Comparison of ENCODE assay signal across 18 cellular contexts in the genomic region with DNA sequence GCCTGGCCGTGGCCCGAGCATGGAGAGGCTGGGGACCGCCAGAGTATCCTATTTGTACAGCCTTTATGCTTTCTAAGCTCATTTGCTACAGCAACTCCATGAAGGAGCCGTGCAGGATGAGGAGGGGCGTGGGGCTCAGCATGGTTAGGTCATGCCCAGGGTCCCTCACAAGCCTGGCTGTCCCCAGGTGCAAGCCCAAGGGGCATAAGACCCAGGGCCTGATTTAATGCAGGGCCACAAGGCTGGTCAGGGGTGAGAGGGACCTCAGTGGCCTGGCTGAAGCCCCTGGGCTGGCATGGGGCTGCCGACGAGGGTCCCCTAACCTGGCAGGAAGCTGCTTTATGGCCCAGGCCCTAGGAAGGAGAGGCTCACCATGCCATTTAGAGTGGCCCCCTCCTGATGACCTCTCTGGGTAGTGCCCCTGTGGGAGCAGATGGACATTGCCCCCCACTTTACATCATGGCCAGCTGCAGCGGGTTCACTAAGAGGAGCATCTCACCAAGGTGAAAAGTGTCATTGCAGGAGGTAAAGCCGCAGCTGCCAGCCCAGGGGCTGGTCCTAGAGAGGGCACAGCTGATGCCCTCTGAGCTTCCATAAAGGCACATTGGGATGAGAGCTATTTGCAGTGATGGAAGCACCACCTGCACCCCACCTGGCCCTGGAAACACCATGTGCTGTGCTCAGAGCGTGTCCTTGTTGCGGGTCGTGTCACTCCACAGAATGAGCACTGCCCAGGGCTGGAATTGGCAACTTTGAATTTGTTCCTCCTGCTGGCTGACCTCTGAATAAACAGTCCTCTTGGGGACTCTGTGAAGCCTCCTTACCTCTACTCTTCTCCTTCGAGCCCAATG. TPM values are rescaled to one million over a fixed set of nuclear protein-coding genes. Genes with fewer than 3 reads are reported as not detected.
DNase-seq lines count a peak whose midpoint lies in the region; ATAC-seq, FAIRE-seq and TF ChIP-seq lines count a peak whose summit lies in the region.
"Had no signal": no experiment of that assay in that cellular context is flagged by ENCODE, and none has a peak within 500 bp of the region (broad histone marks: within the 10 kb centered on the region; RNA-seq: fewer than 3 reads in every experiment).

No MANE protein-coding gene starts in this region.

- H3K4me1 Mint-ChIP-seq in GM23338 (peaks cover 11% of the 10 kb centered on the region), WTC11 (peaks cover 7% of the 10 kb centered on the region)
- no peaks in the 10 kb centered on the region for H3K4me1 Mint-ChIP-seq in activated T-cell treated with anti-CD3 and anti-CD28 coated beads, Interleukin-2, amount 50 U/mL, for 24 hours (ENCODE audit: low read depth)

- H3K9ac ChIP-seq in neuronal stem cell (ENCODE audit: low read depth, low read length, poor library complexity) = no peak overlapping the region

- H3K4me3 Mint-ChIP-seq in GM23338 (no peak overlapping the region), WTC11 (no peak overlapping the region)
- H3K4me3 Mint-ChIP-seq in activated T-cell treated with anti-CD3 and anti-CD28 coated beads, Interleukin-2, amount 50 U/mL, for 24 hours = no peak overlapping the region
- H3K4me3 Mint-ChIP-seq: CD4-positive, alpha-beta memory T cell had no signal

- CTCF ChIA-PET in WTC11 (lab: Charles Lee) = interaction anchor here (0.8 kb wide), 1 partner anchor 14 kb away, joined by 3 read pairs; no protein-coding TSS in a partner anchor

- no peaks in the 10 kb centered on the region for H3K36me3 ChIP-seq in GM23338 (ENCODE audit: insufficient read depth)
- H3K36me3 ChIP-seq in neuronal stem cell (replicated peaks in 1 of 2; ENCODE audit: control insufficient read depth in 2 of 2, insufficient read depth in 2 of 2, low read length in 2 of 2) = no peaks in the 10 kb centered on the region
- H3K36me3 ChIP-seq: BE2C had no signal

- H3K23ac ChIP-seq in neuronal stem cell (ENCODE audit: low read depth, low read length, poor library complexity) = peak overlapping the region; percentile 47

- H3K79me1 ChIP-seq in neuronal stem cell (ENCODE audit: low read depth, low read length) = peaks cover 9% of the 10 kb centered on the region

- no peak overlapping the region for H2AFZ ChIP-seq in GM23338
- H2AFZ ChIP-seq in neuronal stem cell (ENCODE audit: low read length) = no peak overlapping the region

- peaks cover 7% of the 10 kb centered on the region; the same call in 1 of the 2 replicates for H3K9me2 ChIP-seq in GM23338 (ENCODE audit: insufficient read depth)

- H3K4me1 ChIP-seq in GM23338 (ENCODE audit: insufficient read depth) = no peaks in the 10 kb centered on the region; the same call in 1 of the 2 replicates
- H3K4me1 ChIP-seq in neuronal stem cell (ENCODE audit: control insufficient read depth in 2 of 2, insufficient read depth in 1 of 2, low read depth in 1 of 2, low read length in 2 of 2) = peaks cover 0 to 10% of the 10 kb centered on the region in 2 donors
- H3K4me1 ChIP-seq: BE2C had no signal

- H3K4me2 ChIP-seq in GM23338 (no peak overlapping the region), neuronal stem cell (ENCODE audit: insufficient read depth, low read length, poor library complexity, severe bottlenecking) (no peak overlapping the region)

- FAIRE-seq in RCC 7860 (lab: Jason Lieb, UNC) = no peak
- FAIRE-seq: D721Med, GM12892 had no signal

- no CpG with 5 or more reads among the region's 13 CpGs for WGBS in neuronal stem cell (ENCODE audit: extremely low coverage in 2 of 2, insufficient read length in 2 of 2, insufficient replicate concordance in 1 of 2), 2 donors

- H3K27ac ChIP-seq in GM23338 (ENCODE audit: low read depth) = no peak overlapping the region
- no peak overlapping the region for H3K27ac ChIP-seq in neuronal stem cell (replicated peaks; ENCODE audit: low read length)

- H3K27me3 Mint-ChIP-seq in GM23338 (ENCODE audit: insufficient read depth, low read depth, poor library complexity) = peaks cover 2% of the 10 kb centered on the region
- H3K27me3 Mint-ChIP-seq in WTC11 (ENCODE audit: low read depth) = no peaks in the 10 kb centered on the region
- H3K27me3 Mint-ChIP-seq in activated T-cell treated with anti-CD3 and anti-CD28 coated beads, Interleukin-2, amount 50 U/mL, for 24 hours = no peaks in the 10 kb centered on the region

- H3K4me3 ChIP-seq in GM23338 (no peak overlapping the region), neuronal stem cell (ENCODE audit: low read length in 2 of 2) (no peak overlapping the region)

- H3F3A ChIP-seq in GM23338 (replicated peaks; ENCODE audit: low read depth) = no peaks in the 10 kb centered on the region

- peak overlapping the region; percentile 48 for H3K18ac ChIP-seq in neuronal stem cell (ENCODE audit: low read length)

- ATAC-seq in GM23338 (peak; percentile 64), WTC11 (peak; percentile 55; the same call in 1 of the 2 replicates), HG03175 (IDR thresholded peaks at IDR 0.05; ENCODE audit: unreplicated experiment) (no peak)

- no peak overlapping the region for H2BK5ac ChIP-seq in neuronal stem cell (ENCODE audit: low read length)

- peaks cover 0 to 8% of the 10 kb centered on the region in 2 donors for H3K9me3 ChIP-seq in neuronal stem cell (replicated peaks in 1 of 2; ENCODE audit: control insufficient read depth in 2 of 2, insufficient read depth in 1 of 2, low read depth in 1 of 2, low read length in 2 of 2)
- H3K9me3 ChIP-seq: BE2C had no signal

- no peak overlapping the region for H2BK120ac ChIP-seq in neuronal stem cell (ENCODE audit: low read depth, low read length)

- peaks cover 21% of the 10 kb centered on the region for H4K20me1 ChIP-seq in GM23338 (replicated peaks; ENCODE audit: insufficient read depth)

- no peak for DNase-seq in GM23338 (ENCODE audit: low spot score)
- no peak for DNase-seq in WTC11 (ENCODE audit: low spot score)
- DNase-seq in ecto neural progenitor cell (ENCODE audit: low spot score) = peak; percentile 43
- DNase-seq in neuronal stem cell (ENCODE audit: low spot score) = no peak
- no peak for DNase-seq in RCC 7860 (ENCODE audit: low spot score)
- no peak for DNase-seq in GOT3 (lab: John Stamatoyannopoulos, UW)
- no peak for DNase-seq in activated T-cell treated with anti-CD3 and anti-CD28 coated beads, Interleukin-2, amount 50 U/mL, for 24 hours
- DNase-seq: BE2C; CD4-positive, alpha-beta memory T cell; DND-41; GDM1; Kasumi-1; NCI-H1105 treated with DMSO at 0.1 percent for 48 hours; NCI-H187 treated with DMSO at 0.1 percent for 48 hours; NCI-H446 had no signal

- H3K27me3 ChIP-seq in GM23338 (ENCODE audit: insufficient read depth) (no peaks in the 10 kb centered on the region), neuronal stem cell (ENCODE audit: control insufficient read depth in 3 of 3, insufficient read depth in 3 of 3, low read depth in 1 of 3, low read length in 3 of 3) (no peaks in the 10 kb centered on the region)
- H3K27me3 ChIP-seq: BE2C had no signal

- H2BK15ac ChIP-seq in neuronal stem cell (ENCODE audit: low read length) = no peak overlapping the region

- H4K8ac ChIP-seq in neuronal stem cell (ENCODE audit: low read depth, low read length) = no peak overlapping the region

- H2AK5ac ChIP-seq in neuronal stem cell (ENCODE audit: low read depth, low read length) = no peak overlapping the region

- no peak overlapping the region for H4K91ac ChIP-seq in neuronal stem cell (ENCODE audit: low read depth, low read length, poor library complexity)

- TF ChIP-seq CTCF in GM23338 (conservative IDR thresholded peaks at IDR 0.05; ENCODE audit: low read depth in 2 of 2) (no peak), WTC11 (IDR thresholded peaks at IDR 0.05) (no peak)

- H3K79me2 ChIP-seq in GM23338 (replicated peaks; ENCODE audit: insufficient read depth) = peaks cover 76% of the 10 kb centered on the region

- H2BK12ac ChIP-seq in neuronal stem cell (ENCODE audit: low read length) = no peak overlapping the region

- no peak overlapping the region for H3K4ac ChIP-seq in neuronal stem cell (ENCODE audit: low read length)

- no peaks in the 10 kb centered on the region for H3K36me3 Mint-ChIP-seq in GM23338 (ENCODE audit: low read depth)
- no peaks in the 10 kb centered on the region for H3K36me3 Mint-ChIP-seq in WTC11
- H3K36me3 Mint-ChIP-seq in activated T-cell treated with anti-CD3 and anti-CD28 coated beads, Interleukin-2, amount 50 U/mL, for 24 hours (ENCODE audit: low read depth) = no peaks in the 10 kb centered on the region
- H3K36me3 Mint-ChIP-seq: CD4-positive, alpha-beta memory T cell had no signal

- no peak overlapping the region for H3K27ac Mint-ChIP-seq in GM23338
- no peak overlapping the region for H3K27ac Mint-ChIP-seq in WTC11
- no peak overlapping the region for H3K27ac Mint-ChIP-seq in activated T-cell treated with anti-CD3 and anti-CD28 coated beads, Interleukin-2, amount 50 U/mL, for 24 hours
- H3K27ac Mint-ChIP-seq: CD4-positive, alpha-beta memory T cell had no signal

- H3K9me3 Mint-ChIP-seq in GM23338 (no peaks in the 10 kb centered on the region), WTC11 (no peaks in the 10 kb centered on the region)
- no peaks in the 10 kb centered on the region for H3K9me3 Mint-ChIP-seq in activated T-cell treated with anti-CD3 and anti-CD28 coated beads, Interleukin-2, amount 50 U/mL, for 24 hours
- H3K9me3 Mint-ChIP-seq: CD4-positive, alpha-beta memory T cell had no signal

- POLR2A ChIA-PET in WTC11 (lab: Charles Lee) = no interaction called here

- no peak overlapping the region for H3K14ac ChIP-seq in neuronal stem cell (ENCODE audit: low read length)

TF ChIP-seq in WTC11, 78 proteins besides CTCF, POLR2A, EP300 and RAD21 (continues in another document):
- TF ChIP-seq ESRRA (CRISPR knock-in tag; IDR thresholded peaks at IDR 0.05; ENCODE audit: borderline replicate concordance) (no peak), ZNF423 (CRISPR knock-in tag; IDR thresholded peaks at IDR 0.05) (no peak), E2F4 (CRISPR knock-in tag; IDR thresholded peaks at IDR 0.05; ENCODE audit: borderline replicate concordance, low read depth) (no peak), HMGA2 (CRISPR knock-in tag; IDR thresholded peaks at IDR 0.05) (no peak)

RNA-seq across cellular contexts. Expression of gene ZNF618, which starts 58.9 kb away (rescaled TPM):
- 19.6 and 22.1 TPM in 2 replicates for total RNA-seq in GM23338 (2014; rRNA removed; shearing (Covaris generic))
- polyA plus RNA-seq in GM23338 (2016; fragmentation: Nextera tagmentation; extraction: Ambion mirVana) = 10.3 and 12.1 TPM in 2 replicates
- total RNA-seq in WTC11 (2021) = 21.5 to 23.9 TPM (median 22.0 TPM) in 3 replicates
- 31.5 TPM for polyA plus RNA-seq in neuronal stem cell (2013, experiment 1 of 2)
- polyA plus RNA-seq in neuronal stem cell (2013, experiment 2 of 2) = 32.2 TPM
